Comparison of ENCODE assay signal across 8 cellular contexts in genomic region chr2:163132850-163133249, GRCh38.
DNase-seq lines count a peak whose midpoint lies in the region; ATAC-seq and TF ChIP-seq lines count a peak whose summit lies in the region.

No MANE protein-coding gene starts in this region.

- peak; percentile 78 for DNase-seq in DMS53 treated with DMSO at 0.1 percent for 48 hours (lab: John Stamatoyannopoulos, UW; ENCODE audit: unreplicated experiment)
- peak; percentile 29 for DNase-seq in NCI-H774 (lab: John Stamatoyannopoulos, UW)
- peak; percentile 23 for DNase-seq in epithelial cell of esophagus (ENCODE audit: low read depth)
- no peak for DNase-seq in activated T-cell treated with anti-CD3 and anti-CD28 coated beads, Interleukin-2, amount 50 U/mL, for 1 hour
- no peak for DNase-seq in GF-D8 (lab: John Stamatoyannopoulos, UW)

- H3K4me3 ChIP-seq in epithelial cell of esophagus (ENCODE audit: low read length) = no peak overlapping the region

- peak; percentile 25 for TF ChIP-seq CTCF in epithelial cell of esophagus (IDR thresholded peaks at IDR 0.05; ENCODE audit: insufficient read depth, low read depth, low read length, missing control alignments)

- ATAC-seq in HG02678 (IDR thresholded peaks at IDR 0.05; ENCODE audit: unreplicated experiment) = peak; percentile 63
- ATAC-seq in HG03039 (IDR thresholded peaks at IDR 0.05; ENCODE audit: unreplicated experiment) = no peak
- no peak for ATAC-seq in GM19324 (IDR thresholded peaks at IDR 0.05; ENCODE audit: low FRiP score, unreplicated experiment)

Comparison
In these comparisons a context has a peak if more than half of its experiments do, and no peak if none do; other contexts are left out.
1. DNase-seq: peak in DMS53 treated with DMSO at 0.1 percent for 48 hours (single experiment), NCI-H774 (single experiment) and epithelial cell of esophagus (single experiment); none in activated T-cell treated with anti-CD3 and anti-CD28 coated beads, Interleukin-2, amount 50 U/mL, for 1 hour (single experiment) and GF-D8 (single experiment).